11 cellular contexts compared by ENCODE assay signal in genomic region chr6:77467038-77467437, GRCh38. TPM values are rescaled to one million over a fixed set of nuclear protein-coding genes. Genes with fewer than 3 reads are reported as not detected.
DNase-seq lines count a peak whose midpoint lies in the region; ATAC-seq and TF ChIP-seq lines count a peak whose summit lies in the region.
"Had no signal": no experiment of that assay in that cellular context is flagged by ENCODE, and none has a peak within 500 bp of the region (broad histone marks: within the 10 kb centered on the region; RNA-seq: fewer than 3 reads in every experiment).

No MANE protein-coding gene starts in this region.

- intact Hi-C loops in esophagus squamous epithelium (cut with DNase I) = no loop called here

- H3K36me3 ChIP-seq in esophagus squamous epithelium = no peaks in the 10 kb centered on the region
- no peaks in the 10 kb centered on the region for H3K36me3 ChIP-seq in neural cell (ENCODE audit: insufficient read depth, low read length)
- H3K36me3 ChIP-seq in WERI-Rb-1 = no peaks in the 10 kb centered on the region

- H4K20me1 ChIP-seq in neural cell (ENCODE audit: insufficient read depth) = no peaks in the 10 kb centered on the region

- DNase-seq in AG09309 (ENCODE audit: low read depth) = no peak
- DNase-seq in RPMI7951 (ENCODE audit: low read depth) = peak; percentile 93
- no peak for DNase-seq in esophagus squamous epithelium (lab: John Stamatoyannopoulos, UW)
- DNase-seq in WERI-Rb-1 = no peak
- DNase-seq in DMS153 treated with DMSO at 0.1 percent for 48 hours (lab: John Stamatoyannopoulos, UW; ENCODE audit: unreplicated experiment) = no peak
- no peak for DNase-seq in stimulated activated CD4-positive, alpha-beta T cell treated with anti-CD3 and anti-CD28 coated beads, Interleukin-12 subunit alpha, Interleukin-12 subunit beta, amount 100 ng/mL, for 4 hours
- DNase-seq: DMS79; stimulated activated CD4-positive, alpha-beta T cell treated with anti-CD3 and anti-CD28 coated beads, Interleukin-4, amount 100 ng/mL, for 24 hours had no signal

- no peaks in the 10 kb centered on the region for H3K9me2 ChIP-seq in neural cell (ENCODE audit: insufficient read depth, low read length)

- no peaks in the 10 kb centered on the region for H3F3A ChIP-seq in neural cell (ENCODE audit: insufficient read depth, low read length, poor library complexity, severe bottlenecking)

- no peak for TF ChIP-seq RAD21 in neural cell (conservative IDR thresholded peaks at IDR 0.05)

- no peaks in the 10 kb centered on the region for H3K79me2 ChIP-seq in neural cell (replicated peaks; ENCODE audit: insufficient read depth, low read length)

- no peak for ATAC-seq in esophagus mucosa

- no peaks in the 10 kb centered on the region for H3K9me3 ChIP-seq in esophagus squamous epithelium
- H3K9me3 ChIP-seq in neural cell (ENCODE audit: low read length) = no peaks in the 10 kb centered on the region
- H3K9me3 ChIP-seq in WERI-Rb-1 (ENCODE audit: severe bottlenecking) = no peaks in the 10 kb centered on the region

- 48 to 59% methylated on average over 11 of the region's 11 CpGs for WGBS in esophagus squamous epithelium, 2 donors

- peaks cover 3 to 41% (median 9%) of the 10 kb centered on the region in 3 donors for H3K4me1 ChIP-seq in esophagus squamous epithelium

- no peak overlapping the region for H3K4me2 ChIP-seq in neural cell (ENCODE audit: low read length)

- no peak for TF ChIP-seq CTCF in AG09309 (IDR thresholded peaks at IDR 0.05; ENCODE audit: control insufficient read depth, insufficient read depth, low read depth, low read length, missing control alignments)
- no peak for TF ChIP-seq CTCF in esophagus squamous epithelium (IDR thresholded peaks at IDR 0.05)
- no peak for TF ChIP-seq CTCF in neural cell (IDR thresholded peaks at IDR 0.05; ENCODE audit: poor library complexity, severe bottlenecking)
- no peak for TF ChIP-seq CTCF in WERI-Rb-1 (IDR thresholded peaks at IDR 0.05; ENCODE audit: low read depth, low read length)

- H3K4me3 ChIP-seq in AG09309 (ENCODE audit: control insufficient read depth, low read depth, low read length) = peak overlapping the region; percentile 55
- peak overlapping the region; percentile 26 to 67 (median 44) for H3K4me3 ChIP-seq in esophagus squamous epithelium
- peak overlapping the region; percentile 66 for H3K4me3 ChIP-seq in neural cell (ENCODE audit: low read length)
- no peak overlapping the region for H3K4me3 ChIP-seq in WERI-Rb-1 (ENCODE audit: low read depth, low read length)

- H3K27me3 ChIP-seq in esophagus squamous epithelium = peaks cover 0 to 61% (median 8%) of the 10 kb centered on the region in 4 donors
- peaks cover 61% of the 10 kb centered on the region for H3K27me3 ChIP-seq in neural cell (ENCODE audit: insufficient read depth, low read depth, low read length)
- peaks cover 9% of the 10 kb centered on the region for H3K27me3 ChIP-seq in WERI-Rb-1 (ENCODE audit: insufficient read depth, low read depth, severe bottlenecking)

- no peak overlapping the region for H2AFZ ChIP-seq in neural cell (ENCODE audit: low read depth, low read length)

- no peak for TF ChIP-seq EP300 in neural cell (conservative IDR thresholded peaks at IDR 0.05; ENCODE audit: poor library complexity, severe bottlenecking)

- H3K27ac ChIP-seq in esophagus squamous epithelium (no peak overlapping the region), neural cell (ENCODE audit: low read length) (no peak overlapping the region), WERI-Rb-1 (no peak overlapping the region)

- TF ChIP-seq POLR2A in esophagus squamous epithelium (IDR thresholded peaks at IDR 0.05) = no peak

- no peak overlapping the region for H3K9ac ChIP-seq in neural cell (ENCODE audit: low read length)

TF ChIP-seq in neural cell, 6 proteins besides CTCF, POLR2A, EP300 and RAD21:
- TF ChIP-seq EZH2 (IDR thresholded peaks at IDR 0.05; ENCODE audit: borderline replicate concordance, insufficient read depth, low read length, poor library complexity, severe bottlenecking) (no peak), TAF1 (IDR thresholded peaks at IDR 0.05; ENCODE audit: low read depth) (no peak), REST (IDR thresholded peaks at IDR 0.05; ENCODE audit: borderline replicate concordance) (no peak), SMC3 (conservative IDR thresholded peaks at IDR 0.05; ENCODE audit: poor library complexity) (no peak), POLR2AphosphoS5 (IDR thresholded peaks at IDR 0.05) (no peak), MXI1 (conservative IDR thresholded peaks at IDR 0.05; ENCODE audit: poor library complexity, severe bottlenecking) (no peak)

RNA-seq across cellular contexts. Expression of gene HTR1B, which starts 3.7 kb away (rescaled TPM):
- total RNA-seq in RPMI7951 (2014; rRNA removed; shearing (Covaris generic)) = 0.68 and 0.72 TPM in 2 replicates
- total RNA-seq in esophagus squamous epithelium (under 1 TPM in 1 of 4 donors, not detected in 3; 0.13 TPM), esophagus mucosa (0.08 TPM)
- polyA plus RNA-seq in neural cell = 0.19 and 0.58 TPM in 2 replicates
- 1.0 and 2.2 TPM in 2 replicates for polyA minus RNA-seq in neural cell
- total RNA-seq: T-helper 1 cell treated with Interleukin-12 subunit alpha and Interleukin-12 subunit beta and Interleukin-4 antibody, amounts not matched to agents 30 ng/mL and 1 ng/mL, for 36 hours had no signal
